Comparison of ENCODE assay signal across 17 cellular contexts in genomic region chr3:24259901-24260512, GRCh38.
A peak's percentile ranks its signal among the peaks of the same experiment; 100 is the strongest.
DNase-seq lines count a peak whose midpoint lies in the region; ATAC-seq, FAIRE-seq and TF ChIP-seq lines count a peak whose summit lies in the region.
"Had no signal": no experiment of that assay in that cellular context is flagged by ENCODE, and none has a peak within 500 bp of the region (broad histone marks: within the 10 kb centered on the region; RNA-seq: fewer than 3 reads in every experiment).

No MANE protein-coding gene starts in this region.

- H3K27me3 ChIP-seq in GM12878 (replicated peaks in 1 of 2; ENCODE audit: control insufficient read depth in 2 of 2, insufficient read depth in 2 of 2, low read length in 1 of 2) = no peaks in the 10 kb centered on the region

- no peak overlapping the region for H3K9ac ChIP-seq in GM12878 (ENCODE audit: control insufficient read depth, insufficient read depth, low read length)

- in situ Hi-C loops in GM12878 (cut with MboI) = no loop called here
- in situ Hi-C loops in GM13976 (cut with MboI; ENCODE audit: low sequenced_read_pairs, unreplicated experiment) = no loop called here

- H4K20me1 ChIP-seq in GM12878 (ENCODE audit: control insufficient read depth, insufficient read depth) = no peaks in the 10 kb centered on the region

- no peak for TF ChIP-seq POLR2A in GM12878 (IDR thresholded peaks at IDR 0.05; ENCODE audit: low read depth, low read length)

- no peaks in the 10 kb centered on the region for H3K4me1 ChIP-seq in GM12878 (ENCODE audit: control insufficient read depth, insufficient read depth, low read length)
- H3K4me1 ChIP-seq: lower lobe of right lung had no signal

- SMC1A ChIA-PET in GM12878 (lab: Charles Lee; ENCODE audit: uncharacterized antibody, unreplicated experiment) = no interaction called here

- no peaks in the 10 kb centered on the region for H3K79me2 ChIP-seq in GM12878 (ENCODE audit: control insufficient read depth, insufficient read depth, low read length)

- H3K36me3 ChIP-seq in GM12878 (ENCODE audit: control insufficient read depth in 2 of 2, insufficient read depth in 2 of 2, low read length in 1 of 2) = no peaks in the 10 kb centered on the region
- H3K36me3 ChIP-seq: lower lobe of right lung had no signal

- ATAC-seq in GM12878 (peak; percentile 52; the same call in 2 of the 3 replicates), GM18861 (IDR thresholded peaks at IDR 0.05; ENCODE audit: unreplicated experiment) (no peak), HG03439 (IDR thresholded peaks at IDR 0.05; ENCODE audit: unreplicated experiment) (no peak)
- ATAC-seq: lower lobe of right lung, WTC11 had no signal

- no peak overlapping the region for H3K27ac ChIP-seq in GM12878 (ENCODE audit: control insufficient read depth, insufficient read depth)
- H3K27ac ChIP-seq: lower lobe of right lung, SK-N-MC had no signal

- FAIRE-seq in GM12878 (lab: Jason Lieb, UNC) = no peak
- FAIRE-seq: GM12891 had no signal

- POLR2A ChIA-PET in GM12878 (lab: Charles Lee) = interaction anchor here (0.6 kb wide), 1 partner anchor 71 kb away, joined by 8 read pairs; no protein-coding TSS in a partner anchor

- BruUV-seq in GM12878 (replicated peaks; lab: Mats Ljungman, UMichigan) = no TSS peak

- DNase-seq in AG08395 (ENCODE audit: low spot score) (peak; percentile 19), HUDEP-2 (lab: John Stamatoyannopoulos, UW; ENCODE audit: unreplicated experiment in 76 of 76) (peak in 68 of 76 experiments; percentile 2 to 78 (median 42)), GM12878 (ENCODE audit: low read depth, low spot score) (no peak), iris pigment epithelial cell (ENCODE audit: low read depth) (peak; percentile 80), NCI-H774 (lab: John Stamatoyannopoulos, UW) (no peak), GM13976 (ENCODE audit: low spot score) (no peak)
- DNase-seq: DMS 273 treated with DMSO at 0.1 percent for 48 hours; KG1; lower lobe of right lung; NCI-H2029; NK-92 treated with Interleukin-12 subunit alpha and Interleukin-12 subunit beta, amount 100 ng/mL, for 24 hours; stimulated activated CD4-positive, alpha-beta T cell treated with anti-CD3 and anti-CD28 coated beads, Interleukin-1b, Interleukin-23, amount 100 ng/mL, for 48 hours had no signal

- H3K4me3 ChIP-seq in GM12878 = no peak overlapping the region
- H3K4me3 ChIP-seq: lower lobe of right lung, SK-N-MC had no signal

- WGBS in GM12878 (ENCODE audit: insufficient coverage, insufficient replicate concordance, low lambda C conversion rate, missing lambda C conversion rate) = 61% methylated on average over 2 of the region's 2 CpGs

- CTCF ChIA-PET in GM12878 (lab: Yijun Ruan, JAX) = interaction anchor here (0.9 to 1.0 kb wide), 2 partner anchors 38 to 102 kb away, joined by 3 read pairs; no protein-coding TSS in a partner anchor

- no peak for TF ChIP-seq CTCF in GM12878 (IDR thresholded peaks at IDR 0.05 in 2 of 3, conservative IDR thresholded peaks at IDR 0.05 in 1 of 3; ENCODE audit: control insufficient read depth in 2 of 3, extremely low read depth in 1 of 3, insufficient read depth in 1 of 3, low read depth in 3 of 3, low read length in 3 of 3)
- no peak for TF ChIP-seq CTCF in GM13976 (IDR thresholded peaks at IDR 0.05; ENCODE audit: borderline replicate concordance, control extremely low read depth, extremely low read depth, insufficient read depth, missing control alignments)

- no peak overlapping the region for H3K4me2 ChIP-seq in GM12878 (ENCODE audit: control insufficient read depth, insufficient read depth)

- no peak overlapping the region for H2AFZ ChIP-seq in GM12878 (ENCODE audit: control insufficient read depth, low read depth, low read length)

- RAD21 ChIA-PET in GM12878 (lab: Charles Lee; ENCODE audit: unreplicated experiment) = no interaction called here

- TF ChIP-seq RAD21 in GM12878 (IDR thresholded peaks at IDR 0.05; ENCODE audit: insufficient read depth, low read depth, low read length) = no peak

- no peak for TF ChIP-seq EP300 in GM12878 (IDR thresholded peaks at IDR 0.05; ENCODE audit: borderline replicate concordance in 1 of 2, control insufficient read depth in 1 of 2, low read depth in 2 of 2, low read length in 2 of 2)

- H3K9me3 ChIP-seq in GM12878 (replicated peaks; ENCODE audit: control insufficient read depth, insufficient read depth, low read length) = no peaks in the 10 kb centered on the region
- H3K9me3 ChIP-seq: lower lobe of right lung had no signal

- intact Hi-C loops in GM12878 (cut with micrococcal nuclease; ENCODE audit: unreplicated experiment) = loop anchor here (5.0 to 10.0 kb wide), 2 partner anchors 385 to 422 kb away; no protein-coding TSS in a partner anchor

TF ChIP-seq in GM12878, 131 proteins besides CTCF, POLR2A, EP300 and RAD21:
- no peak for TF ChIP-seq EED (IDR thresholded peaks at IDR 0.05; ENCODE audit: low read depth)
- 0 out of 2 replicates have a peak, but pooled peaks have one; percentile 22 for TF ChIP-seq PKNOX1 (IDR thresholded peaks at IDR 0.05)

Comparison
In these comparisons a context has a peak if more than half of its experiments do, and no peak if none do; other contexts are left out.
1. DNase-seq: peak in AG08395 (single experiment), HUDEP-2 (68 of 76) and iris pigment epithelial cell (single experiment); none in GM12878 (single experiment), NCI-H774 (single experiment) and GM13976 (single experiment).